ENCODE assay signal across 1 cellular context in genomic region chr6:138105880-138106664, GRCh38.
TF ChIP-seq lines count a peak whose summit lies in the region.

No MANE protein-coding gene starts in this region.

TF ChIP-seq in HCT116, 20 proteins besides CTCF, POLR2A, EP300 and RAD21 (continued from another document):
- TF ChIP-seq ZBTB33 (IDR thresholded peaks at IDR 0.05; ENCODE audit: extremely low read depth, insufficient replicate concordance, low read length) (no peak), POLR2AphosphoS5 (IDR thresholded peaks at IDR 0.05; ENCODE audit: low read depth, low read length) (no peak), CEBPB (IDR thresholded peaks at IDR 0.05; ENCODE audit: low read depth) (no peak), JUND (IDR thresholded peaks at IDR 0.05) (no peak), SP1 (IDR thresholded peaks at IDR 0.05; ENCODE audit: low read depth) (no peak), SRF (IDR thresholded peaks at IDR 0.05; ENCODE audit: low read depth) (no peak), SIN3A (IDR thresholded peaks at IDR 0.05; ENCODE audit: low read depth) (no peak), EZH2phosphoT487 (IDR thresholded peaks at IDR 0.05; ENCODE audit: borderline replicate concordance) (no peak), ELF1 (IDR thresholded peaks at IDR 0.05; ENCODE audit: borderline replicate concordance, low read depth) (no peak)
